ENCODE assay signal across 9 cellular contexts in genomic region chr13:46615888-46616531, GRCh38.
DNase-seq lines count a peak whose midpoint lies in the region; ATAC-seq and TF ChIP-seq lines count a peak whose summit lies in the region.
"Had no signal": no experiment of that assay in that cellular context is flagged by ENCODE, and none has a peak within 500 bp of the region (broad histone marks: within the 10 kb centered on the region; RNA-seq: fewer than 3 reads in every experiment).

No MANE protein-coding gene starts in this region.

- 43% methylated on average over 8 of the region's 8 CpGs for WGBS in suprapubic skin

- intact Hi-C loops in colonic mucosa (cut with DNase I) (no loop called here), lower lobe of right lung (cut with DNase I) (no loop called here)

- H3K4me1 ChIP-seq in colonic mucosa (peaks cover 4% of the 10 kb centered on the region), lower lobe of right lung (peaks cover 46% of the 10 kb centered on the region), suprapubic skin (peaks cover 22% of the 10 kb centered on the region)

- H3K36me3 ChIP-seq in colonic mucosa, result no peaks in the 10 kb centered on the region
- H3K36me3 ChIP-seq in lower lobe of right lung, result no peaks in the 10 kb centered on the region
- no peaks in the 10 kb centered on the region for H3K36me3 ChIP-seq in suprapubic skin

- TF ChIP-seq CTCF in colonic mucosa (IDR thresholded peaks at IDR 0.05) (no peak), lower lobe of right lung (IDR thresholded peaks at IDR 0.05) (no peak), suprapubic skin (IDR thresholded peaks at IDR 0.05) (no peak)

- DNase-seq in HCEC 1CT, result peak; percentile 43
- no peak for DNase-seq in colonic mucosa
- DNase-seq in lower lobe of right lung, result no peak
- DNase-seq in suprapubic skin (ENCODE audit: low spot score in 2 of 2), result no peak
- DNase-seq in inferior parietal cortex (ENCODE audit: extremely low spot score), result no peak
- DNase-seq in Kasumi-1 (lab: John Stamatoyannopoulos, UW), result no peak
- DNase-seq in cerebellar cortex (ENCODE audit: low spot score), result no peak
- DNase-seq: NCI-H1048 had no signal

- H3K4me3 ChIP-seq in colonic mucosa (no peak overlapping the region), lower lobe of right lung (peak overlapping the region; percentile 22), suprapubic skin (peak overlapping the region; percentile 32)

- H3K9me3 ChIP-seq in colonic mucosa (no peaks in the 10 kb centered on the region), lower lobe of right lung (no peaks in the 10 kb centered on the region), suprapubic skin (no peaks in the 10 kb centered on the region)

- no peak for TF ChIP-seq POLR2A in suprapubic skin (IDR thresholded peaks at IDR 0.05)

- ATAC-seq in lower lobe of right lung, result peak in 1 of 2 donors; percentile 42
- ATAC-seq in GM19467 (IDR thresholded peaks at IDR 0.05; ENCODE audit: unreplicated experiment), result no peak

- no peak for TF ChIP-seq EP300 in suprapubic skin (IDR thresholded peaks at IDR 0.05)

- peak overlapping the region in 1 of 2 donors; percentile 46 for H3K9ac ChIP-seq in colonic mucosa (ENCODE audit: low read depth in 2 of 2, low read length in 2 of 2)

- H3K27me3 ChIP-seq in colonic mucosa (no peaks in the 10 kb centered on the region), lower lobe of right lung (ENCODE audit: low read depth) (no peaks in the 10 kb centered on the region), suprapubic skin (no peaks in the 10 kb centered on the region)

- peak overlapping the region; percentile 35 for H3K27ac ChIP-seq in colonic mucosa
- H3K27ac ChIP-seq in lower lobe of right lung, result peak overlapping the region; percentile 72
- peak overlapping the region; percentile 66 for H3K27ac ChIP-seq in suprapubic skin
